Comparison of ENCODE assay signal across 2 cellular contexts in the genomic region with DNA sequence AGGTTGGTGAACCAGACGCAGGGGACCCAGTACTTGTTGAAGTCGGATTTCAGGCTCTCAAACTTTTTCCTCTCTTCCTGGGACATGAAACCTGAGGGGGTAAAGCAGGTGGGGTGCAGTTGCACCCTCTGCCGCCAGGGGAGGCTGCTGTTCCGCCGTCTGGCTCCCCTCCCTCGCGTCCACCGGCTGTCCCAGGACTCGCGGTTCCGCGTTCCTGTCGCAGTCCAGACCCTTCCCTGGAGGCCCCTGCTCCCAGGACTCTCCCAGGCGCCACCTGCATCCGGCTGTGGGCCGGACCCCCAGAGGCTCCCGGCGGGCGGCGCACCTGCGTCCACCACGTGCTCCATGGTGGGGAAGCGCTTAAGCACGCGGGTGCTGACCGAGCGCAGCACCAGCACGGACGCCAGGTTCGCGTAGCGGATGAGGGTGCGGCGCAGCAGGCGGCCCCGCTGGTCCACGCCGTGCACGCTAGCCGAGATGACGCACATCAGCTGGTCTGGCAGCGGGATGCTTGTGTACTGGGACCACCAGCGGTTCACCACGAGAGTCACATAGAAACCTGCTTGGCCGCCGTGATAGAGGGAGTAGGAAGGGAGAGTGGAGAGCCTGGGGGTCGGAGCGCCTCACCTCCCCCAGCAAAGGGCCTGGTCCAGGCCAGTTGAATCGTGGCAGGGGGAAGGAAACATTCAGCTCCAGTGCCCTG.
TF ChIP-seq lines count a peak whose summit lies in the region.

No MANE protein-coding gene starts in this region.

TF ChIP-seq in A549, 52 proteins besides CTCF, POLR2A, EP300 and RAD21:
- TF ChIP-seq, protein P1, sequence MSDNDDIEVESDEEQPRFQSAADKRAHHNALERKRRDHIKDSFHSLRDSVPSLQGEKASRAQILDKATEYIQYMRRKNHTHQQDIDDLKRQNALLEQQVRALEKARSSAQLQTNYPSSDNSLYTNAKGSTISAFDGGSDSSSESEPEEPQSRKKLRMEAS (IDR thresholded peaks at IDR 0.05) = peak; percentile 98
- TF ChIP-seq ZC3H11A (IDR thresholded peaks at IDR 0.05) (no peak), TFCP2L1 (CRISPR knock-in tag; IDR thresholded peaks at IDR 0.05) (no peak), JUN (IDR thresholded peaks at IDR 0.05) (peak in 1 of 2 experiments; percentile 56; a peak in 1 of 5 replicates), KDM1A (IDR thresholded peaks at IDR 0.05; ENCODE audit: low read depth) (no peak), NFE2L2 (conservative IDR thresholded peaks at IDR 0.05; ENCODE audit: low read length) (no peak), SMC3 (IDR thresholded peaks at IDR 0.05) (peak; percentile 61), ATOH8 (CRISPR knock-in tag; IDR thresholded peaks at IDR 0.05; ENCODE audit: low read depth) (0 out of 2 replicates have a peak, but pooled peaks have one; percentile 35), HOXB13 (CRISPR knock-in tag; IDR thresholded peaks at IDR 0.05; ENCODE audit: low read depth) (no peak), FOXS1 (CRISPR knock-in tag; IDR thresholded peaks at IDR 0.05) (no peak), HES2 (IDR thresholded peaks at IDR 0.05) (no peak), RCOR1 (IDR thresholded peaks at IDR 0.05; ENCODE audit: low read depth, low read length) (no peak), USF2 (IDR thresholded peaks at IDR 0.05) (peak; percentile 57), KDM5A (IDR thresholded peaks at IDR 0.05) (no peak; the same call in 1 of the 2 replicates), TP53 (CRISPR knock-in tag; IDR thresholded peaks at IDR 0.05) (no peak), MYC (IDR thresholded peaks at IDR 0.05; ENCODE audit: borderline replicate concordance, low read length) (peak; percentile 78; the same call in 1 of the 2 replicates), ZNF302 (CRISPR knock-in tag; IDR thresholded peaks at IDR 0.05) (no peak), EHF (CRISPR knock-in tag; IDR thresholded peaks at IDR 0.05) (peak; percentile 62; the same call in 1 of the 2 replicates), NPAS2 (CRISPR knock-in tag; IDR thresholded peaks at IDR 0.05; ENCODE audit: borderline replicate concordance) (peak; percentile 61; the same call in 1 of the 2 replicates)
- TF ChIP-seq, protein P2, sequence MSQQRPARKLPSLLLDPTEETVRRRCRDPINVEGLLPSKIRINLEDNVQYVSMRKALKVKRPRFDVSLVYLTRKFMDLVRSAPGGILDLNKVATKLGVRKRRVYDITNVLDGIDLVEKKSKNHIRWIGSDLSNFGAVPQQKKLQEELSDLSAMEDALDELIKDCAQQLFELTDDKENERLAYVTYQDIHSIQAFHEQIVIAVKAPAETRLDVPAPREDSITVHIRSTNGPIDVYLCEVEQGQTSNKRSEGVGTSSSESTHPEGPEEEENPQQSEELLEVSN (IDR thresholded peaks at IDR 0.05; ENCODE audit: borderline replicate concordance, low read depth) = peak; percentile 93

TF ChIP-seq in H1, 55 proteins besides CTCF, POLR2A, EP300 and RAD21:
- no peak for TF ChIP-seq GTF2F1 (IDR thresholded peaks at IDR 0.05; ENCODE audit: borderline replicate concordance, low read depth, low read length)
- peak; percentile 60; the same call in 1 of the 2 replicates for TF ChIP-seq PHF8 (conservative IDR thresholded peaks at IDR 0.05; ENCODE audit: low read depth, low read length)
- no peak for TF ChIP-seq SP1 (IDR thresholded peaks at IDR 0.05; ENCODE audit: low read depth, low read length)
- TF ChIP-seq RBBP5 (IDR thresholded peaks at IDR 0.05; ENCODE audit: borderline replicate concordance, low read depth, low read length) = 0 out of 2 replicates have a peak, but pooled peaks have one; percentile 38
- TF ChIP-seq SAP30 (IDR thresholded peaks at IDR 0.05; ENCODE audit: insufficient read depth, insufficient replicate concordance, low read length) = no peak
- TF ChIP-seq RNF2 (IDR thresholded peaks at IDR 0.05; ENCODE audit: borderline replicate concordance, low read depth, low read length, missing control alignments, poor library complexity, severe bottlenecking) = no peak
- TF ChIP-seq SP4 (IDR thresholded peaks at IDR 0.05; ENCODE audit: low read length) = no peak
- peak; percentile 22; the same call in 1 of the 2 replicates for TF ChIP-seq RFX5 (IDR thresholded peaks at IDR 0.05; ENCODE audit: borderline replicate concordance, low read depth, low read length)
- TF ChIP-seq JUN (IDR thresholded peaks at IDR 0.05; ENCODE audit: low read depth, low read length) = no peak
- TF ChIP-seq SIX5 (IDR thresholded peaks at IDR 0.05; ENCODE audit: low read depth, low read length) = no peak
- TF ChIP-seq BCL11A (IDR thresholded peaks at IDR 0.05; ENCODE audit: low read depth in 2 of 2, low read length in 2 of 2) = no peak
- no peak for TF ChIP-seq NRF1 (IDR thresholded peaks at IDR 0.05; ENCODE audit: low read depth, low read length)
- TF ChIP-seq YY1 (IDR thresholded peaks at IDR 0.05; ENCODE audit: low read depth, low read length) = peak; percentile 49; the same call in 1 of the 2 replicates
- peak; percentile 40; the same call in 1 of the 2 replicates for TF ChIP-seq TBP (IDR thresholded peaks at IDR 0.05; ENCODE audit: low read depth, low read length)
- TF ChIP-seq, protein P2 (IDR thresholded peaks at IDR 0.05) = peak; percentile 87
- TF ChIP-seq CEBPB (IDR thresholded peaks at IDR 0.05; ENCODE audit: low read depth, low read length) = no peak
- TF ChIP-seq KDM1A (IDR thresholded peaks at IDR 0.05; ENCODE audit: borderline replicate concordance, low read length) = peak; percentile 24; the same call in 1 of the 2 replicates
- TF ChIP-seq TAF7 (optimal IDR thresholded peaks at IDR 0.05; ENCODE audit: borderline replicate concordance, low read depth, low read length) = peak; percentile 58
- TF ChIP-seq, protein P1 (IDR thresholded peaks at IDR 0.05) = peak; percentile 95
- peak; percentile 26 to 65; a peak in 1 of 4 replicates for TF ChIP-seq HDAC2 (IDR thresholded peaks at IDR 0.05; ENCODE audit: borderline replicate concordance in 1 of 2, low read depth in 2 of 2, low read length in 2 of 2)
- 0 out of 2 replicates have a peak, but pooled peaks have one; percentile 16 for TF ChIP-seq TEAD4 (IDR thresholded peaks at IDR 0.05; ENCODE audit: low read depth, low read length)
- TF ChIP-seq GABPA (IDR thresholded peaks at IDR 0.05; ENCODE audit: borderline replicate concordance, insufficient read depth, low read length) = 0 out of 2 replicates have a peak, but pooled peaks have one; percentile 52
- TF ChIP-seq KDM4A (IDR thresholded peaks at IDR 0.05; ENCODE audit: low read depth, low read length, severe bottlenecking) = peak; percentile 83
- peak; percentile 35 for TF ChIP-seq CREB1 (IDR thresholded peaks at IDR 0.05)
- TF ChIP-seq SIN3A (conservative IDR thresholded peaks at IDR 0.05 in 1 of 2, IDR thresholded peaks at IDR 0.05 in 1 of 2; ENCODE audit: low read depth in 1 of 2, low read length in 2 of 2) = peak in 1 of 2 experiments; percentile 60; a peak in 1 of 4 replicates
- TF ChIP-seq BACH1 (IDR thresholded peaks at IDR 0.05; ENCODE audit: low read length) = peak; percentile 74
- TF ChIP-seq TCF12 (IDR thresholded peaks at IDR 0.05; ENCODE audit: low read depth, low read length) = peak; percentile 32; the same call in 1 of the 2 replicates
- no peak for TF ChIP-seq SUZ12 (IDR thresholded peaks at IDR 0.05; ENCODE audit: low read length)
- TF ChIP-seq POLR2AphosphoS5 (IDR thresholded peaks at IDR 0.05; ENCODE audit: low read depth, low read length) = peak; percentile 66; the same call in 1 of the 2 replicates
- peak; percentile 61 for TF ChIP-seq ASH2L (IDR thresholded peaks at IDR 0.05; ENCODE audit: low read length)
- no peak for TF ChIP-seq EGR1 (IDR thresholded peaks at IDR 0.05; ENCODE audit: borderline replicate concordance, low read depth, low read length)
- TF ChIP-seq JUND (IDR thresholded peaks at IDR 0.05; ENCODE audit: low read length) = peak; percentile 70
